In genomic region chr5:112192072-112192471, GRCh38 we compare ENCODE assay signal across 1 cellular context.
TF ChIP-seq lines count a peak whose summit lies in the region.

No MANE protein-coding gene starts in this region.

TF ChIP-seq in HEK293, 187 proteins besides CTCF, POLR2A, EP300 and RAD21 (continued from another document):
- TF ChIP-seq ATF2 (tag by site-specific recombination; IDR thresholded peaks at IDR 0.05; ENCODE audit: low read depth), result no peak
- TF ChIP-seq ZNF548 (tag by site-specific recombination; IDR thresholded peaks at IDR 0.05), result no peak
- TF ChIP-seq ZNF423 (tag by site-specific recombination; IDR thresholded peaks at IDR 0.05), result no peak
- no peak for TF ChIP-seq ZNF18 (tag by site-specific recombination; IDR thresholded peaks at IDR 0.05)
- no peak for TF ChIP-seq MYNN (tag by site-specific recombination; IDR thresholded peaks at IDR 0.05; ENCODE audit: borderline replicate concordance)
- TF ChIP-seq ZNF623 (tag by site-specific recombination; IDR thresholded peaks at IDR 0.05), result no peak
- TF ChIP-seq TSHZ1 (tag by site-specific recombination; IDR thresholded peaks at IDR 0.05; ENCODE audit: borderline replicate concordance), result no peak
- TF ChIP-seq SCRT2 (tag by site-specific recombination; IDR thresholded peaks at IDR 0.05), result peak; percentile 51
- TF ChIP-seq SCRT1 (tag by site-specific recombination; IDR thresholded peaks at IDR 0.05; ENCODE audit: borderline replicate concordance), result 0 out of 2 replicates have a peak, but pooled peaks have one; percentile 14
- no peak for TF ChIP-seq ZNF670 (tag by site-specific recombination; IDR thresholded peaks at IDR 0.05; ENCODE audit: low read depth)
- no peak for TF ChIP-seq ZNF692 (tag by site-specific recombination; IDR thresholded peaks at IDR 0.05)
- TF ChIP-seq ZNF416 (tag by site-specific recombination; IDR thresholded peaks at IDR 0.05), result no peak
- TF ChIP-seq KLF7 (tag by site-specific recombination; IDR thresholded peaks at IDR 0.05; ENCODE audit: borderline replicate concordance), result no peak
- TF ChIP-seq ZNF341 (tag by site-specific recombination; IDR thresholded peaks at IDR 0.05; ENCODE audit: low read depth), result no peak
- TF ChIP-seq ZBTB20 (tag by site-specific recombination; IDR thresholded peaks at IDR 0.05), result no peak
- TF ChIP-seq ZNF600 (tag by site-specific recombination; IDR thresholded peaks at IDR 0.05), result no peak
